ENCODE assay signal across 9 cellular contexts in genomic region chrX:42119076-42119475, GRCh38.
A peak's percentile ranks its signal among the peaks of the same experiment; 100 is the strongest.
DNase-seq lines count a peak whose midpoint lies in the region; ATAC-seq and TF ChIP-seq lines count a peak whose summit lies in the region.
"Had no signal": no experiment of that assay in that cellular context is flagged by ENCODE, and none has a peak within 500 bp of the region (broad histone marks: within the 10 kb centered on the region; RNA-seq: fewer than 3 reads in every experiment).

No MANE protein-coding gene starts in this region.

- TF ChIP-seq CTCF in epithelial cell of proximal tubule (conservative IDR thresholded peaks at IDR 0.05; ENCODE audit: low read depth, low read length): no peak

- DNase-seq in A172 (ENCODE audit: low spot score): peak; percentile 72
- DNase-seq in HT1080 (ENCODE audit: low read depth): peak; percentile 92
- peak; percentile 33 to 76 for DNase-seq in NCI-H526 (lab: John Stamatoyannopoulos, UW)
- DNase-seq in epithelial cell of proximal tubule (ENCODE audit: low read depth): peak; percentile 66
- DNase-seq: thyroid gland had no signal

- no peak overlapping the region for H3K4me3 ChIP-seq in epithelial cell of proximal tubule (ENCODE audit: low read depth, low read length)
- H3K4me3 ChIP-seq: thyroid gland had no signal

- no peak for ATAC-seq in GM21515 (IDR thresholded peaks at IDR 0.05; ENCODE audit: unreplicated experiment)
- ATAC-seq in HG03565 (IDR thresholded peaks at IDR 0.05; ENCODE audit: unreplicated experiment): no peak
- no peak for ATAC-seq in GM21723 (IDR thresholded peaks at IDR 0.05; ENCODE audit: unreplicated experiment)
- ATAC-seq in HG03196 (IDR thresholded peaks at IDR 0.05; ENCODE audit: unreplicated experiment): no peak
